In genomic region chr19:1238373-1239303, GRCh38 we compare ENCODE assay signal across 8 cellular contexts. TPM values are rescaled to one million over a fixed set of nuclear protein-coding genes. Genes with fewer than 3 reads are reported as not detected.
DNase-seq lines count a peak whose midpoint lies in the region; ATAC-seq and TF ChIP-seq lines count a peak whose summit lies in the region.
"Had no signal": no experiment of that assay in that cellular context is flagged by ENCODE, and none has a peak within 500 bp of the region (broad histone marks: within the 10 kb centered on the region; RNA-seq: fewer than 3 reads in every experiment).

No MANE protein-coding gene starts in this region.

- H3K4me3 ChIP-seq in HEK293 (ENCODE audit: low read depth, low read length): peak overlapping the region; percentile 56

- CTCF ChIA-PET in HEK293 (lab: Yijun Ruan, JAX): interaction anchor here (0.6 to 1.6 kb wide), 10 partner anchors 16 to 319 kb away, joined by 3 to 9 read pairs (median 4); partner anchors contain the start of gene WDR18
- CTCF ChIA-PET in activated CD4-positive, alpha-beta memory T cell treated with anti-CD3 and anti-CD28 coated beads, Interleukin-2, amount 10 ng/mL, durations not matched to agents 7 days and 5 days (lab: Charles Lee): no interaction called here

- no peak for ATAC-seq in stimulated activated memory B cell treated with anti-CD40 and anti-IgM and Interleukin-4, amounts not matched to agents 10 μg/mL and 1 μg/mL and 100 μg/mL, for 72 hours
- ATAC-seq in HG02885 (IDR thresholded peaks at IDR 0.05; ENCODE audit: poor library complexity, unreplicated experiment): no peak

- no peaks in the 10 kb centered on the region for H3K9me3 Mint-ChIP-seq in activated CD4-positive, alpha-beta memory T cell treated with anti-CD3 and anti-CD28 coated beads, Interleukin-2, amount 10 ng/mL, durations not matched to agents 7 days and 5 days
- peaks cover 14% of the 10 kb centered on the region for H3K9me3 Mint-ChIP-seq in glutamatergic neuron (ENCODE audit: unreplicated experiment)
- no peaks in the 10 kb centered on the region for H3K9me3 Mint-ChIP-seq in stimulated activated memory B cell treated with anti-CD40 and anti-IgM and Interleukin-4, amounts not matched to agents 10 μg/mL and 1 μg/mL and 100 μg/mL, for 72 hours

- peak overlapping the region; percentile 4 for H3K27ac Mint-ChIP-seq in activated CD4-positive, alpha-beta memory T cell treated with anti-CD3 and anti-CD28 coated beads, Interleukin-2, amount 10 ng/mL, durations not matched to agents 7 days and 5 days
- H3K27ac Mint-ChIP-seq in glutamatergic neuron (ENCODE audit: unreplicated experiment): peak overlapping the region; percentile 72
- H3K27ac Mint-ChIP-seq in stimulated activated memory B cell treated with anti-CD40 and anti-IgM and Interleukin-4, amounts not matched to agents 10 μg/mL and 1 μg/mL and 100 μg/mL, for 72 hours: peak overlapping the region; percentile 52

- no peaks in the 10 kb centered on the region for H3K9me3 ChIP-seq in HEK293 (ENCODE audit: control insufficient read depth, insufficient read depth, low read depth, low read length)

- peaks cover 17% of the 10 kb centered on the region for H3K27me3 Mint-ChIP-seq in activated CD4-positive, alpha-beta memory T cell treated with anti-CD3 and anti-CD28 coated beads, Interleukin-2, amount 10 ng/mL, durations not matched to agents 7 days and 5 days
- H3K27me3 Mint-ChIP-seq in glutamatergic neuron (ENCODE audit: unreplicated experiment): peaks cover 17% of the 10 kb centered on the region
- H3K27me3 Mint-ChIP-seq in stimulated activated memory B cell treated with anti-CD40 and anti-IgM and Interleukin-4, amounts not matched to agents 10 μg/mL and 1 μg/mL and 100 μg/mL, for 72 hours: peaks cover 22% of the 10 kb centered on the region

- no peaks in the 10 kb centered on the region for H3K36me3 Mint-ChIP-seq in activated CD4-positive, alpha-beta memory T cell treated with anti-CD3 and anti-CD28 coated beads, Interleukin-2, amount 10 ng/mL, durations not matched to agents 7 days and 5 days (ENCODE audit: low read depth)
- H3K36me3 Mint-ChIP-seq in glutamatergic neuron (ENCODE audit: unreplicated experiment): no peaks in the 10 kb centered on the region
- no peaks in the 10 kb centered on the region for H3K36me3 Mint-ChIP-seq in stimulated activated memory B cell treated with anti-CD40 and anti-IgM and Interleukin-4, amounts not matched to agents 10 μg/mL and 1 μg/mL and 100 μg/mL, for 72 hours

- peak overlapping the region; percentile 69 for H3K4me3 Mint-ChIP-seq in activated CD4-positive, alpha-beta memory T cell treated with anti-CD3 and anti-CD28 coated beads, Interleukin-2, amount 10 ng/mL, durations not matched to agents 7 days and 5 days
- peak overlapping the region; percentile 75 for H3K4me3 Mint-ChIP-seq in glutamatergic neuron (ENCODE audit: unreplicated experiment)
- H3K4me3 Mint-ChIP-seq in stimulated activated memory B cell treated with anti-CD40 and anti-IgM and Interleukin-4, amounts not matched to agents 10 μg/mL and 1 μg/mL and 100 μg/mL, for 72 hours: peak overlapping the region; percentile 77

- peaks cover 0 to 21% of the 10 kb centered on the region in 2 experiments; a peak in 1 of 3 replicates for H3K36me3 ChIP-seq in HEK293 (ENCODE audit: control insufficient read depth in 2 of 2, insufficient read depth in 1 of 2, low read length in 2 of 2)

- DNase-seq in activated CD4-positive, alpha-beta memory T cell treated with anti-CD3 and anti-CD28 coated beads, Interleukin-2, amount 10 ng/mL, durations not matched to agents 7 days and 5 days: no peak
- no peak for DNase-seq in glutamatergic neuron
- no peak for DNase-seq in SW480 (ENCODE audit: low spot score)
- no peak for DNase-seq in NCI-H1436 treated with DMSO at 0.1 percent for 48 hours (lab: John Stamatoyannopoulos, UW)
- DNase-seq: cerebellar nuclear complex had no signal

- peaks cover 36% of the 10 kb centered on the region for H3K4me1 Mint-ChIP-seq in activated CD4-positive, alpha-beta memory T cell treated with anti-CD3 and anti-CD28 coated beads, Interleukin-2, amount 10 ng/mL, durations not matched to agents 7 days and 5 days
- peaks cover 2% of the 10 kb centered on the region for H3K4me1 Mint-ChIP-seq in glutamatergic neuron (ENCODE audit: low read depth, unreplicated experiment)
- peaks cover 38% of the 10 kb centered on the region for H3K4me1 Mint-ChIP-seq in stimulated activated memory B cell treated with anti-CD40 and anti-IgM and Interleukin-4, amounts not matched to agents 10 μg/mL and 1 μg/mL and 100 μg/mL, for 72 hours

- POLR2A ChIA-PET in HEK293 (lab: Yijun Ruan, JAX): interaction anchor here (0.5 to 1.4 kb wide), 4 partner anchors 20 to 345 kb away, joined by 3 to 18 read pairs (median 5); partner anchors contain the start of genes CIRBP and GPX4
- POLR2A ChIA-PET in activated CD4-positive, alpha-beta memory T cell treated with anti-CD3 and anti-CD28 coated beads, Interleukin-2, amount 10 ng/mL, durations not matched to agents 7 days and 5 days (lab: Charles Lee): interaction anchor here (1.2 to 1.6 kb wide), 3 partner anchors 31 to 171 kb away, joined by 3 to 9 read pairs (median 4); partner anchors contain the start of genes ARHGAP45 and CIRBP

- peaks cover 3% of the 10 kb centered on the region for H3K4me1 ChIP-seq in HEK293 (ENCODE audit: control insufficient read depth, insufficient read depth, low read length)

- TF ChIP-seq CTCF in HEK293 (tag by site-specific recombination; IDR thresholded peaks at IDR 0.05) (no peak), glutamatergic neuron (IDR thresholded peaks at IDR 0.05; ENCODE audit: partially characterized antibody, unreplicated experiment) (no peak)

- H3K27ac ChIP-seq in HEK293 (ENCODE audit: extremely low read depth, low read depth, low read length): peak overlapping the region; percentile 24; the same call in 1 of the 2 replicates

TF ChIP-seq in HEK293, 187 proteins besides CTCF, POLR2A, EP300 and RAD21 (continues in another document):
- TF ChIP-seq ZBTB21 (tag by site-specific recombination; IDR thresholded peaks at IDR 0.05) (peak; percentile 10; the same call in 1 of the 2 replicates), ZNF23 (tag by site-specific recombination; IDR thresholded peaks at IDR 0.05; ENCODE audit: borderline replicate concordance) (no peak), ZNF529 (tag by site-specific recombination; IDR thresholded peaks at IDR 0.05; ENCODE audit: insufficient replicate concordance) (no peak), ZNF174 (tag by site-specific recombination; IDR thresholded peaks at IDR 0.05) (no peak), ZBTB8A (tag by site-specific recombination; IDR thresholded peaks at IDR 0.05) (peak; percentile 66), ZBTB10 (tag by site-specific recombination; IDR thresholded peaks at IDR 0.05) (0 out of 2 replicates have a peak, but pooled peaks have one; percentile 64), RBAK (tag by site-specific recombination; IDR thresholded peaks at IDR 0.05) (no peak), IKZF3 (tag by site-specific recombination; IDR thresholded peaks at IDR 0.05) (no peak)

RNA-seq across cellular contexts. Expression of gene CBARP, which starts 0.8 kb away (rescaled TPM):
- under 1 TPM; 0.35 to 0.55 TPM for total RNA-seq in activated CD4-positive, alpha-beta memory T cell treated with anti-CD3 and anti-CD28 coated beads, Interleukin-2, amount 10 ng/mL, durations not matched to agents 7 days and 5 days
- total RNA-seq in glutamatergic neuron (ENCODE audit: unreplicated experiment): 74.7 TPM

RNA-seq across cellular contexts. Expression of gene ATP5F1D, which starts 2.9 kb away (rescaled TPM):
- 100 to 1,000 TPM; 171 to 173 TPM for total RNA-seq in activated CD4-positive, alpha-beta memory T cell treated with anti-CD3 and anti-CD28 coated beads, Interleukin-2, amount 10 ng/mL, durations not matched to agents 7 days and 5 days
- total RNA-seq in glutamatergic neuron (ENCODE audit: unreplicated experiment): 129 TPM

RNA-seq across cellular contexts. Expression of gene MIDN, which starts 9.7 kb away (rescaled TPM):
- 10 to 100 TPM; 86.2 to 88.6 TPM for total RNA-seq in activated CD4-positive, alpha-beta memory T cell treated with anti-CD3 and anti-CD28 coated beads, Interleukin-2, amount 10 ng/mL, durations not matched to agents 7 days and 5 days
- total RNA-seq in glutamatergic neuron (ENCODE audit: unreplicated experiment): 325 TPM

RNA-seq across cellular contexts. Expression of gene CIRBP, which starts 30.5 kb away (rescaled TPM):
- 100 to 1,000 TPM; 203 to 204 TPM for total RNA-seq in activated CD4-positive, alpha-beta memory T cell treated with anti-CD3 and anti-CD28 coated beads, Interleukin-2, amount 10 ng/mL, durations not matched to agents 7 days and 5 days
- total RNA-seq in glutamatergic neuron (ENCODE audit: unreplicated experiment): 341 TPM

RNA-seq across cellular contexts. Expression of gene STK11, which starts 33.1 kb away (rescaled TPM):
- 10 to 100 TPM; 84.2 to 85.1 TPM for total RNA-seq in activated CD4-positive, alpha-beta memory T cell treated with anti-CD3 and anti-CD28 coated beads, Interleukin-2, amount 10 ng/mL, durations not matched to agents 7 days and 5 days
- total RNA-seq in glutamatergic neuron (ENCODE audit: unreplicated experiment): 48.2 TPM

Comparison
In these comparisons a context has a peak if more than half of its experiments do, and no peak if none do; other contexts are left out.
1. H3K27ac Mint-ChIP-seq: peak in every context shown above with its lines; median percentile 72 in glutamatergic neuron; 52 in stimulated activated memory B cell treated with anti-CD40 and anti-IgM and Interleukin-4, amounts not matched to agents 10 μg/mL and 1 μg/mL and 100 μg/mL, for 72 hours; 4 in activated CD4-positive, alpha-beta memory T cell treated with anti-CD3 and anti-CD28 coated beads, Interleukin-2, amount 10 ng/mL, durations not matched to agents 7 days and 5 days.
2. RNA of gene CBARP, which starts 0.8 kb away (total RNA-seq): 74.7 TPM in glutamatergic neuron (single experiment); 0.35 to 0.55 TPM in activated CD4-positive, alpha-beta memory T cell treated with anti-CD3 and anti-CD28 coated beads, Interleukin-2, amount 10 ng/mL, durations not matched to agents 7 days and 5 days; every median in the first group is over 10 times any median in the second.
3. Peak in every context shown above with its lines, with median percentiles within 50 percentile points of each other: H3K4me3 Mint-ChIP-seq.